In genomic region chr1:11727119-11727518, GRCh38 we compare ENCODE assay signal across 1 cellular context.
A peak's percentile ranks its signal among the peaks of the same experiment; 100 is the strongest.
TF ChIP-seq lines count a peak whose summit lies in the region.

No MANE protein-coding gene starts in this region.

TF ChIP-seq in GM12878, 131 proteins besides CTCF, POLR2A, EP300 and RAD21:
- TF ChIP-seq ZBTB40 (IDR thresholded peaks at IDR 0.05; ENCODE audit: borderline replicate concordance) (peak; percentile 69), POU2F2 (IDR thresholded peaks at IDR 0.05; ENCODE audit: borderline replicate concordance, low read depth, low read length) (no peak)
